20 cellular contexts compared by ENCODE assay signal in genomic region chr1:222416001-222416791, GRCh38.
DNase-seq lines count a peak whose midpoint lies in the region; ATAC-seq and TF ChIP-seq lines count a peak whose summit lies in the region.
"Had no signal": no experiment of that assay in that cellular context is flagged by ENCODE, and none has a peak within 500 bp of the region (broad histone marks: within the 10 kb centered on the region; RNA-seq: fewer than 3 reads in every experiment).

No MANE protein-coding gene starts in this region.

- peaks cover 10 to 19% of the 10 kb centered on the region in 2 donors for H3K9me3 Mint-ChIP-seq in activated naive CD4-positive, alpha-beta T cell treated with anti-CD3 and anti-CD28 coated beads, Interleukin-2, amount 50 U/mL, for 72 hours
- H3K9me3 Mint-ChIP-seq in type B pancreatic cell = no peaks in the 10 kb centered on the region

- H3K4me2 ChIP-seq in PC-9 = no peak overlapping the region

- BruUV-seq in PC-9 (replicated peaks; lab: Mats Ljungman, UMichigan) = no TSS peak

- DNase-seq in activated CD4-positive, CD25-positive, alpha-beta regulatory T cell treated with anti-CD3 and anti-CD28 coated beads, Interleukin-2, amount 50 U/mL, for 72 hours = no peak
- peak; percentile 3 for DNase-seq in M059J (ENCODE audit: low read depth)
- peak in 1 of 2 donors; percentile 24 for DNase-seq in activated naive CD4-positive, alpha-beta T cell treated with anti-CD3 and anti-CD28 coated beads, Interleukin-2, amount 50 U/mL, for 72 hours (ENCODE audit: low spot score in 2 of 2)
- peak; percentile 36 for DNase-seq in stimulated activated CD4-positive, alpha-beta T cell treated with anti-CD3 and anti-CD28 coated beads, Interleukin-4, amount 100 ng/mL, for 1 hour
- DNase-seq in NCI-H2081 (lab: John Stamatoyannopoulos, UW) = no peak
- DNase-seq in PC-9 = no peak
- no peak for DNase-seq in type B pancreatic cell (ENCODE audit: extremely low spot score, unreplicated experiment)
- DNase-seq: activated gamma-delta T cell treated with Interleukin-2 at 50 U/mL for 16 hours, cortex of kidney, DMS 273 treated with DMSO at 0.1 percent for 48 hours, erythroblast, left lung, NCI-H526, retina, transverse colon had no signal

- H3K4me3 Mint-ChIP-seq in type B pancreatic cell = no peak overlapping the region
- H3K4me3 Mint-ChIP-seq: brain had no signal

- CTCF ChIA-PET in PC-9 (lab: Charles Lee) = no interaction called here

- intact Hi-C loops in PC-9 (cut with micrococcal nuclease; ENCODE audit: unreplicated experiment) = no loop called here

- H3K79me2 ChIP-seq in PC-9 (ENCODE audit: low read depth) = no peaks in the 10 kb centered on the region

- H3K36me3 ChIP-seq in PC-9 (ENCODE audit: low read depth) = no peaks in the 10 kb centered on the region
- H3K36me3 ChIP-seq: left lung, neutrophil, transverse colon had no signal

- H3K36me3 Mint-ChIP-seq in activated naive CD4-positive, alpha-beta T cell treated with anti-CD3 and anti-CD28 coated beads, Interleukin-2, amount 50 U/mL, for 72 hours = peaks cover 13 to 18% of the 10 kb centered on the region in 2 donors
- H3K36me3 Mint-ChIP-seq in type B pancreatic cell = no peaks in the 10 kb centered on the region
- H3K36me3 Mint-ChIP-seq: brain had no signal

- no peaks in the 10 kb centered on the region for H3K4me1 ChIP-seq in PC-9 (replicated peaks; ENCODE audit: insufficient read depth)
- H3K4me1 ChIP-seq: left lung, transverse colon had no signal

- no peak overlapping the region for H3K4me3 ChIP-seq in PC-9
- H3K4me3 ChIP-seq: left lung, transverse colon had no signal

- no peaks in the 10 kb centered on the region for H4K20me1 ChIP-seq in PC-9 (ENCODE audit: insufficient read depth)

- no peaks in the 10 kb centered on the region for H3K4me1 Mint-ChIP-seq in type B pancreatic cell (ENCODE audit: unreplicated experiment)
- H3K4me1 Mint-ChIP-seq: brain had no signal

- H3K27me3 ChIP-seq in PC-9 (ENCODE audit: insufficient read depth, low read depth) = 0 out of 2 replicates have a peak, but pooled peaks cover 5% of the 10 kb centered on the region
- H3K27me3 ChIP-seq: left lung, neutrophil, transverse colon had no signal

- H3K9me2 ChIP-seq in PC-9 (ENCODE audit: insufficient read depth) = 0 out of 2 replicates have a peak, but pooled peaks cover 7% of the 10 kb centered on the region

- H3K27ac ChIP-seq in PC-9 = no peak overlapping the region
- H3K27ac ChIP-seq: 22Rv1, HL-60, left lung, neutrophil, transverse colon had no signal

- TF ChIP-seq CTCF in PC-9 (conservative IDR thresholded peaks at IDR 0.05) (no peak), type B pancreatic cell (conservative IDR thresholded peaks at IDR 0.05) (no peak)

- no peak overlapping the region for H3K27ac Mint-ChIP-seq in activated naive CD4-positive, alpha-beta T cell treated with anti-CD3 and anti-CD28 coated beads, Interleukin-2, amount 50 U/mL, for 72 hours
- H3K27ac Mint-ChIP-seq in type B pancreatic cell = no peak overlapping the region
- H3K27ac Mint-ChIP-seq: brain had no signal

- peak; percentile 51 to 76 for ATAC-seq in activated CD4-positive, CD25-positive, alpha-beta regulatory T cell treated with anti-CD3 and anti-CD28 coated beads, Interleukin-2, amount 50 U/mL, for 24 hours
- ATAC-seq in activated naive CD4-positive, alpha-beta T cell treated with anti-CD3 and anti-CD28 coated beads, Interleukin-2, amount 50 U/mL, for 72 hours = peak; percentile 84 to 94
- ATAC-seq: left lung had no signal

- H2AFZ ChIP-seq in PC-9 = no peak overlapping the region

- peaks cover 9% of the 10 kb centered on the region for H3K27me3 Mint-ChIP-seq in type B pancreatic cell

- POLR2A ChIA-PET in PC-9 (lab: Charles Lee; ENCODE audit: unreplicated experiment) = interaction anchor here (0.6 kb wide), 1 partner anchor 115 kb away, joined by 10 read pairs; no protein-coding TSS in a partner anchor

- H3K9me3 ChIP-seq in PC-9 (ENCODE audit: insufficient read depth, low read depth) = no peaks in the 10 kb centered on the region
- H3K9me3 ChIP-seq: left lung, neutrophil, transverse colon had no signal

- H3F3A ChIP-seq in PC-9 (ENCODE audit: insufficient read depth, low read depth) = no peaks in the 10 kb centered on the region

Comparison
In these comparisons a context has a peak if more than half of its experiments do, and no peak if none do; other contexts are left out.
1. DNase-seq: peak in M059J (single experiment) and stimulated activated CD4-positive, alpha-beta T cell treated with anti-CD3 and anti-CD28 coated beads, Interleukin-4, amount 100 ng/mL, for 1 hour (single experiment); none in activated CD4-positive, CD25-positive, alpha-beta regulatory T cell treated with anti-CD3 and anti-CD28 coated beads, Interleukin-2, amount 50 U/mL, for 72 hours (single experiment), NCI-H2081 (0 of 2), PC-9 (0 of 2) and type B pancreatic cell (single experiment).